ENCODE assay signal across 1 cellular context in the genomic region with DNA sequence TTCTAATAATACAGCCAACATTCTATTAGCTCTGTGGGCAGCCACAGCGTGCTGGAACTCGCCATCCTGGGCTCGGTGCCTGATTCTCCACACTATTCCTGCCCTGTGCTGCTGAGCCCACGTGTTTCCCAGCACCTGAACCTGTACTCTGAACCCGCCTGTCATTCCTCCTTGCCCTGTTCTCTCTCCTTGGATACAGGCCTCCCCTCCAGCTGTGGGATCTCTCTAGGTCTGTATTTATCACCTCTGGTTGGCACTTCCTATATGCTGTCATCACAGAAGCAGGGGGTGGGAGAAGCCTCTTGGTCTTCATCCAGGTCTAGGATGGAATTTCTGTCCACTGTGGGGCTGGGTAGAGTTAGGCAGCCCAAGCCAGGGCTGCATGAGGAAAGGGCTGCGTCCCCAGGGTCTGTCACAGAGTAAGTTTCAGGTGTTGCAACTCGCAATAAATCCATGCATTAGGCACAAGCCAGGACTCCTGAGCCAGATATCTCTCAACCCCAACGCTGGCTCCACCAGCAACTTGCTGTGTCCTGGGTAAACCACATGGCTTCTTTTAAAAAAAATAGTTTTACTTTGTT.
A peak's percentile ranks its signal among the peaks of the same experiment; 100 is the strongest.
TF ChIP-seq lines count a peak whose summit lies in the region.

No MANE protein-coding gene starts in this region.

TF ChIP-seq in HepG2, 621 proteins besides CTCF, POLR2A, EP300 and RAD21 (continues in another document):
- TF ChIP-seq MXD4 (CRISPR knock-in tag; IDR thresholded peaks at IDR 0.05) (peak; percentile 35; the same call in 1 of the 2 replicates), MEIS2 (CRISPR knock-in tag; IDR thresholded peaks at IDR 0.05) (0 out of 2 replicates have a peak, but pooled peaks have one; percentile 13), SOX13 (IDR thresholded peaks at IDR 0.05) (no peak), SOX13 (CRISPR knock-in tag; conservative IDR thresholded peaks at IDR 0.05 in 1 of 2, IDR thresholded peaks at IDR 0.05 in 1 of 2) (no peak; a peak in 1 of 4 replicates), KLF12 (CRISPR knock-in tag; IDR thresholded peaks at IDR 0.05; ENCODE audit: borderline replicate concordance) (0 out of 2 replicates have a peak, but pooled peaks have one; percentile 14), TEAD3 (CRISPR knock-in tag; optimal IDR thresholded peaks at IDR 0.05; ENCODE audit: borderline replicate concordance) (peak; percentile 39), BORCS8-MEF2B (CRISPR knock-in tag; IDR thresholded peaks at IDR 0.05) (0 out of 2 replicates have a peak, but pooled peaks have one; percentile 36), TBX2 (CRISPR knock-in tag; IDR thresholded peaks at IDR 0.05; ENCODE audit: borderline replicate concordance) (0 out of 2 replicates have a peak, but pooled peaks have one; percentile 26), MAZ (IDR thresholded peaks at IDR 0.05; ENCODE audit: borderline replicate concordance, low read depth, low read length) (no peak), MAZ (CRISPR knock-in tag; IDR thresholded peaks at IDR 0.05; ENCODE audit: low read depth) (no peak), ZBTB38 (CRISPR knock-in tag; IDR thresholded peaks at IDR 0.05) (0 out of 2 replicates have a peak, but pooled peaks have one; percentile 67), FOXK1 (CRISPR knock-in tag; IDR thresholded peaks at IDR 0.05; ENCODE audit: borderline replicate concordance, low read depth) (no peak), NFKBIZ (CRISPR knock-in tag; IDR thresholded peaks at IDR 0.05) (no peak), ZNF484 (CRISPR knock-in tag; IDR thresholded peaks at IDR 0.05; ENCODE audit: borderline replicate concordance, low read depth) (no peak), ARNTL (CRISPR knock-in tag; IDR thresholded peaks at IDR 0.05) (0 out of 2 replicates have a peak, but pooled peaks have one; percentile 36), KDM6A (CRISPR knock-in tag; IDR thresholded peaks at IDR 0.05; ENCODE audit: low read depth) (no peak), HNF4G (IDR thresholded peaks at IDR 0.05; ENCODE audit: borderline replicate concordance, low read depth, low read length) (peak; percentile 48; the same call in 1 of the 2 replicates), HNF4G (CRISPR knock-in tag; IDR thresholded peaks at IDR 0.05; ENCODE audit: borderline replicate concordance, low read depth) (no peak), ZNF350 (CRISPR knock-in tag; IDR thresholded peaks at IDR 0.05; ENCODE audit: borderline replicate concordance, low read depth) (0 out of 2 replicates have a peak, but pooled peaks have one; percentile 37), NBN (conservative IDR thresholded peaks at IDR 0.05) (no peak), RXRA (CRISPR knock-in tag; IDR thresholded peaks at IDR 0.05) (0 out of 2 replicates have a peak, but pooled peaks have one; percentile 17), ZIK1 (CRISPR knock-in tag; IDR thresholded peaks at IDR 0.05; ENCODE audit: borderline replicate concordance, low read depth) (0 out of 2 replicates have a peak, but pooled peaks have one; percentile 4), TEAD2 (CRISPR knock-in tag; IDR thresholded peaks at IDR 0.05) (no peak), AGO1 (IDR thresholded peaks at IDR 0.05; ENCODE audit: low read depth, low read length, poor library complexity, severe bottlenecking) (no peak), HNF4A (CRISPR knock-in tag; IDR thresholded peaks at IDR 0.05) (peak; percentile 57), TGIF2 (CRISPR knock-in tag; IDR thresholded peaks at IDR 0.05) (peak; percentile 47; the same call in 1 of the 2 replicates), SP4 (CRISPR knock-in tag; IDR thresholded peaks at IDR 0.05) (peak; percentile 26; the same call in 1 of the 2 replicates), SAP130 (CRISPR knock-in tag; IDR thresholded peaks at IDR 0.05; ENCODE audit: low read depth) (peak; percentile 74), RARA (CRISPR knock-in tag; IDR thresholded peaks at IDR 0.05) (peak; percentile 48; the same call in 1 of the 2 replicates), RBM22 (optimal IDR thresholded peaks at IDR 0.05; ENCODE audit: low read length) (peak; percentile 75), SOX5 (CRISPR knock-in tag; IDR thresholded peaks at IDR 0.05; ENCODE audit: borderline replicate concordance) (0 out of 2 replicates have a peak, but pooled peaks have one; percentile 7)
- TF ChIP-seq, protein P1, sequence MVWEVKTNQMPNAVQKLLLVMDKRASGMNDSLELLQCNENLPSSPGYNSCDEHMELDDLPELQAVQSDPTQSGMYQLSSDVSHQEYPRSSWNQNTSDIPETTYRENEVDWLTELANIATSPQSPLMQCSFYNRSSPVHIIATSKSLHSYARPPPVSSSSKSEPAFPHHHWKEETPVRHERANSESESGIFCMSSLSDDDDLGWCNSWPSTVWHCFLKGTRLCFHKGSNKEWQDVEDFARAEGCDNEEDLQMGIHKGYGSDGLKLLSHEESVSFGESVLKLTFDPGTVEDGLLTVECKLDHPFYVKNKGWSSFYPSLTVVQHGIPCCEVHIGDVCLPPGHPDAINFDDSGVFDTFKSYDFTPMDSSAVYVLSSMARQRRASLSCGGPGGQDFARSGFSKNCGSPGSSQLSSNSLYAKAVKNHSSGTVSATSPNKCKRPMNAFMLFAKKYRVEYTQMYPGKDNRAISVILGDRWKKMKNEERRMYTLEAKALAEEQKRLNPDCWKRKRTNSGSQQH (CRISPR knock-in tag; IDR thresholded peaks at IDR 0.05; ENCODE audit: low read depth) = peak; percentile 63; the same call in 1 of the 2 replicates
- TF ChIP-seq, protein P2, sequence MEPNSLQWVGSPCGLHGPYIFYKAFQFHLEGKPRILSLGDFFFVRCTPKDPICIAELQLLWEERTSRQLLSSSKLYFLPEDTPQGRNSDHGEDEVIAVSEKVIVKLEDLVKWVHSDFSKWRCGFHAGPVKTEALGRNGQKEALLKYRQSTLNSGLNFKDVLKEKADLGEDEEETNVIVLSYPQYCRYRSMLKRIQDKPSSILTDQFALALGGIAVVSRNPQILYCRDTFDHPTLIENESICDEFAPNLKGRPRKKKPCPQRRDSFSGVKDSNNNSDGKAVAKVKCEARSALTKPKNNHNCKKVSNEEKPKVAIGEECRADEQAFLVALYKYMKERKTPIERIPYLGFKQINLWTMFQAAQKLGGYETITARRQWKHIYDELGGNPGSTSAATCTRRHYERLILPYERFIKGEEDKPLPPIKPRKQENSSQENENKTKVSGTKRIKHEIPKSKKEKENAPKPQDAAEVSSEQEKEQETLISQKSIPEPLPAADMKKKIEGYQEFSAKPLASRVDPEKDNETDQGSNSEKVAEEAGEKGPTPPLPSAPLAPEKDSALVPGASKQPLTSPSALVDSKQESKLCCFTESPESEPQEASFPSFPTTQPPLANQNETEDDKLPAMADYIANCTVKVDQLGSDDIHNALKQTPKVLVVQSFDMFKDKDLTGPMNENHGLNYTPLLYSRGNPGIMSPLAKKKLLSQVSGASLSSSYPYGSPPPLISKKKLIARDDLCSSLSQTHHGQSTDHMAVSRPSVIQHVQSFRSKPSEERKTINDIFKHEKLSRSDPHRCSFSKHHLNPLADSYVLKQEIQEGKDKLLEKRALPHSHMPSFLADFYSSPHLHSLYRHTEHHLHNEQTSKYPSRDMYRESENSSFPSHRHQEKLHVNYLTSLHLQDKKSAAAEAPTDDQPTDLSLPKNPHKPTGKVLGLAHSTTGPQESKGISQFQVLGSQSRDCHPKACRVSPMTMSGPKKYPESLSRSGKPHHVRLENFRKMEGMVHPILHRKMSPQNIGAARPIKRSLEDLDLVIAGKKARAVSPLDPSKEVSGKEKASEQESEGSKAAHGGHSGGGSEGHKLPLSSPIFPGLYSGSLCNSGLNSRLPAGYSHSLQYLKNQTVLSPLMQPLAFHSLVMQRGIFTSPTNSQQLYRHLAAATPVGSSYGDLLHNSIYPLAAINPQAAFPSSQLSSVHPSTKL (CRISPR knock-in tag; IDR thresholded peaks at IDR 0.05) = peak; percentile 42; the same call in 1 of the 2 replicates
- TF ChIP-seq, protein P3, sequence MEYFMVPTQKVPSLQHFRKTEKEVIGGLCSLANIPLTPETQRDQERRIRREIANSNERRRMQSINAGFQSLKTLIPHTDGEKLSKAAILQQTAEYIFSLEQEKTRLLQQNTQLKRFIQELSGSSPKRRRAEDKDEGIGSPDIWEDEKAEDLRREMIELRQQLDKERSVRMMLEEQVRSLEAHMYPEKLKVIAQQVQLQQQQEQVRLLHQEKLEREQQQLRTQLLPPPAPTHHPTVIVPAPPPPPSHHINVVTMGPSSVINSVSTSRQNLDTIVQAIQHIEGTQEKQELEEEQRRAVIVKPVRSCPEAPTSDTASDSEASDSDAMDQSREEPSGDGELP (IDR thresholded peaks at IDR 0.05; ENCODE audit: borderline replicate concordance, low read depth) = peak; percentile 46; the same call in 1 of the 2 replicates
- TF ChIP-seq, protein P4, sequence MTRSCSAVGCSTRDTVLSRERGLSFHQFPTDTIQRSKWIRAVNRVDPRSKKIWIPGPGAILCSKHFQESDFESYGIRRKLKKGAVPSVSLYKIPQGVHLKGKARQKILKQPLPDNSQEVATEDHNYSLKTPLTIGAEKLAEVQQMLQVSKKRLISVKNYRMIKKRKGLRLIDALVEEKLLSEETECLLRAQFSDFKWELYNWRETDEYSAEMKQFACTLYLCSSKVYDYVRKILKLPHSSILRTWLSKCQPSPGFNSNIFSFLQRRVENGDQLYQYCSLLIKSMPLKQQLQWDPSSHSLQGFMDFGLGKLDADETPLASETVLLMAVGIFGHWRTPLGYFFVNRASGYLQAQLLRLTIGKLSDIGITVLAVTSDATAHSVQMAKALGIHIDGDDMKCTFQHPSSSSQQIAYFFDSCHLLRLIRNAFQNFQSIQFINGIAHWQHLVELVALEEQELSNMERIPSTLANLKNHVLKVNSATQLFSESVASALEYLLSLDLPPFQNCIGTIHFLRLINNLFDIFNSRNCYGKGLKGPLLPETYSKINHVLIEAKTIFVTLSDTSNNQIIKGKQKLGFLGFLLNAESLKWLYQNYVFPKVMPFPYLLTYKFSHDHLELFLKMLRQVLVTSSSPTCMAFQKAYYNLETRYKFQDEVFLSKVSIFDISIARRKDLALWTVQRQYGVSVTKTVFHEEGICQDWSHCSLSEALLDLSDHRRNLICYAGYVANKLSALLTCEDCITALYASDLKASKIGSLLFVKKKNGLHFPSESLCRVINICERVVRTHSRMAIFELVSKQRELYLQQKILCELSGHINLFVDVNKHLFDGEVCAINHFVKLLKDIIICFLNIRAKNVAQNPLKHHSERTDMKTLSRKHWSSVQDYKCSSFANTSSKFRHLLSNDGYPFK (CRISPR knock-in tag; IDR thresholded peaks at IDR 0.05; ENCODE audit: borderline replicate concordance) = 0 out of 2 replicates have a peak, but pooled peaks have one; percentile 45
- TF ChIP-seq, protein P5, sequence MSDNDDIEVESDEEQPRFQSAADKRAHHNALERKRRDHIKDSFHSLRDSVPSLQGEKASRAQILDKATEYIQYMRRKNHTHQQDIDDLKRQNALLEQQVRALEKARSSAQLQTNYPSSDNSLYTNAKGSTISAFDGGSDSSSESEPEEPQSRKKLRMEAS (IDR thresholded peaks at IDR 0.05) = peak; percentile 72
- TF ChIP-seq, protein P6, sequence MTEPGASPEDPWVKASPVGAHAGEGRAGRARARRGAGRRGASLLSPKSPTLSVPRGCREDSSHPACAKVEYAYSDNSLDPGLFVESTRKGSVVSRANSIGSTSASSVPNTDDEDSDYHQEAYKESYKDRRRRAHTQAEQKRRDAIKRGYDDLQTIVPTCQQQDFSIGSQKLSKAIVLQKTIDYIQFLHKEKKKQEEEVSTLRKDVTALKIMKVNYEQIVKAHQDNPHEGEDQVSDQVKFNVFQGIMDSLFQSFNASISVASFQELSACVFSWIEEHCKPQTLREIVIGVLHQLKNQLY (CRISPR knock-in tag; IDR thresholded peaks at IDR 0.05) = 0 out of 2 replicates have a peak, but pooled peaks have one; percentile 31
- TF ChIP-seq, protein P7, sequence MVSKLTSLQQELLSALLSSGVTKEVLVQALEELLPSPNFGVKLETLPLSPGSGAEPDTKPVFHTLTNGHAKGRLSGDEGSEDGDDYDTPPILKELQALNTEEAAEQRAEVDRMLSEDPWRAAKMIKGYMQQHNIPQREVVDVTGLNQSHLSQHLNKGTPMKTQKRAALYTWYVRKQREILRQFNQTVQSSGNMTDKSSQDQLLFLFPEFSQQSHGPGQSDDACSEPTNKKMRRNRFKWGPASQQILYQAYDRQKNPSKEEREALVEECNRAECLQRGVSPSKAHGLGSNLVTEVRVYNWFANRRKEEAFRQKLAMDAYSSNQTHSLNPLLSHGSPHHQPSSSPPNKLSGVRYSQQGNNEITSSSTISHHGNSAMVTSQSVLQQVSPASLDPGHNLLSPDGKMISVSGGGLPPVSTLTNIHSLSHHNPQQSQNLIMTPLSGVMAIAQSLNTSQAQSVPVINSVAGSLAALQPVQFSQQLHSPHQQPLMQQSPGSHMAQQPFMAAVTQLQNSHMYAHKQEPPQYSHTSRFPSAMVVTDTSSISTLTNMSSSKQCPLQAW (CRISPR knock-in tag; IDR thresholded peaks at IDR 0.05) = 0 out of 2 replicates have a peak, but pooled peaks have one; percentile 26
- TF ChIP-seq, protein P8, sequence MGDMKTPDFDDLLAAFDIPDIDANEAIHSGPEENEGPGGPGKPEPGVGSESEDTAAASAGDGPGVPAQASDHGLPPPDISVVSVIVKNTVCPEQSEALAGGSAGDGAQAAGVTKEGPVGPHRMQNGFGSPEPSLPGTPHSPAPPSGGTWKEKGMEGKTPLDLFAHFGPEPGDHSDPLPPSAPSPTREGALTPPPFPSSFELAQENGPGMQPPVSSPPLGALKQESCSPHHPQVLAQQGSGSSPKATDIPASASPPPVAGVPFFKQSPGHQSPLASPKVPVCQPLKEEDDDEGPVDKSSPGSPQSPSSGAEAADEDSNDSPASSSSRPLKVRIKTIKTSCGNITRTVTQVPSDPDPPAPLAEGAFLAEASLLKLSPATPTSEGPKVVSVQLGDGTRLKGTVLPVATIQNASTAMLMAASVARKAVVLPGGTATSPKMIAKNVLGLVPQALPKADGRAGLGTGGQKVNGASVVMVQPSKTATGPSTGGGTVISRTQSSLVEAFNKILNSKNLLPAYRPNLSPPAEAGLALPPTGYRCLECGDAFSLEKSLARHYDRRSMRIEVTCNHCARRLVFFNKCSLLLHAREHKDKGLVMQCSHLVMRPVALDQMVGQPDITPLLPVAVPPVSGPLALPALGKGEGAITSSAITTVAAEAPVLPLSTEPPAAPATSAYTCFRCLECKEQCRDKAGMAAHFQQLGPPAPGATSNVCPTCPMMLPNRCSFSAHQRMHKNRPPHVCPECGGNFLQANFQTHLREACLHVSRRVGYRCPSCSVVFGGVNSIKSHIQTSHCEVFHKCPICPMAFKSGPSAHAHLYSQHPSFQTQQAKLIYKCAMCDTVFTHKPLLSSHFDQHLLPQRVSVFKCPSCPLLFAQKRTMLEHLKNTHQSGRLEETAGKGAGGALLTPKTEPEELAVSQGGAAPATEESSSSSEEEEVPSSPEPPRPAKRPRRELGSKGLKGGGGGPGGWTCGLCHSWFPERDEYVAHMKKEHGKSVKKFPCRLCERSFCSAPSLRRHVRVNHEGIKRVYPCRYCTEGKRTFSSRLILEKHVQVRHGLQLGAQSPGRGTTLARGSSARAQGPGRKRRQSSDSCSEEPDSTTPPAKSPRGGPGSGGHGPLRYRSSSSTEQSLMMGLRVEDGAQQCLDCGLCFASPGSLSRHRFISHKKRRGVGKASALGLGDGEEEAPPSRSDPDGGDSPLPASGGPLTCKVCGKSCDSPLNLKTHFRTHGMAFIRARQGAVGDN (CRISPR knock-in tag; IDR thresholded peaks at IDR 0.05) = peak; percentile 66
- TF ChIP-seq, protein P9, sequence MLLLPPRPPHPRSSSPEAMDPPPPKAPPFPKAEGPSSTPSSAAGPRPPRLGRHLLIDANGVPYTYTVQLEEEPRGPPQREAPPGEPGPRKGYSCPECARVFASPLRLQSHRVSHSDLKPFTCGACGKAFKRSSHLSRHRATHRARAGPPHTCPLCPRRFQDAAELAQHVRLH (CRISPR knock-in tag; IDR thresholded peaks at IDR 0.05; ENCODE audit: borderline replicate concordance, low read depth) = 0 out of 2 replicates have a peak, but pooled peaks have one; percentile 9
- TF ChIP-seq, protein P10, sequence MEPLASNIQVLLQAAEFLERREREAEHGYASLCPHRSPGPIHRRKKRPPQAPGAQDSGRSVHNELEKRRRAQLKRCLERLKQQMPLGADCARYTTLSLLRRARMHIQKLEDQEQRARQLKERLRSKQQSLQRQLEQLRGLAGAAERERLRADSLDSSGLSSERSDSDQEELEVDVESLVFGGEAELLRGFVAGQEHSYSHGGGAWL (CRISPR knock-in tag; IDR thresholded peaks at IDR 0.05) = 0 out of 2 replicates have a peak, but pooled peaks have one; percentile 28
